In the genomic region with DNA sequence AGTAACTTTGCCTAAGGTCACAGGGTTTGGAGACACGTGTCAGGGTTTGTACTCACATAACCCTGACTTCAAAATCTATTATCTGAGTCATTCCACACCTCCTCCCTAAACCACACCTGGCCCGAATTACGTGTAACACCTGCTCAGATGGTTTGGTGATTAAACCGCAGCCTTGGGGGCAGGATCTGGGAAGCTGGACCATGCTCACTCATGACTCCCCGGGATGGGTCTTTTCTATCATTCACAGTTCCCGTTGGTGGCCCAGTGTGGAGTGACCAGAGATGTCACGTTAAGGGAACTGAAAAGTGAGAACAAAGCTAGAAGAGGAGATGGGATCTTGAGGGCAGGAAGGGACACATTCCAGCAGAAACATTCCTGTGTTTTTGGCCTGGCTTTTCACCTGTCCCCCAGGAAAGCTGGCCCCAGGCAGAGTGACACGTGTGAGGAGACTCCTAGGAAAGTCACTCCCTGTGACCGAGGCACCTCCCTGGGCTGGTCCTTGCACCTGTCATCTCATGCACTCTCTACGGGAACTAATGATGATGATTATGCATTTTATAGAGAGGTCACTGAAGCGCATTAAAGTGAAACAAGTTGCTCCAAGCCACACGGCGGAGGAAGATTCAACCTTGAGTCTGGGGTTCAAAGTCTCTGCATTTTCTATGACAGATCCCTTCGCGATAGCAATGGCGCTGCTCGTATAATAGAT, we compare ENCODE assay signal across 8 cellular contexts.
DNase-seq lines count a peak whose midpoint lies in the region; ATAC-seq, FAIRE-seq and TF ChIP-seq lines count a peak whose summit lies in the region.

No MANE protein-coding gene starts in this region.

- no peak for DNase-seq in GM12892 (ENCODE audit: insufficient read length)
- DNase-seq in activated CD4-positive, alpha-beta T cell treated with anti-CD3 and anti-CD28 coated beads, Interleukin-2, amount 50 U/mL, for 1 hour, result peak; percentile 41
- no peak for DNase-seq in left lobe of liver (ENCODE audit: low spot score)
- no peak for DNase-seq in kidney glomerular epithelial cell (lab: John Stamatoyannopoulos, UW)
- no peak for DNase-seq in mesothelial cell of epicardium (ENCODE audit: low spot score in 2 of 2, unreplicated experiment in 2 of 2)
- no peak for DNase-seq in putamen (ENCODE audit: low spot score)

- peaks cover under 1% of the 10 kb centered on the region for H3K27me3 Mint-ChIP-seq in mesothelial cell of epicardium (ENCODE audit: low read depth)

- TF ChIP-seq CTCF in mesothelial cell of epicardium (IDR thresholded peaks at IDR 0.05; ENCODE audit: unreplicated experiment), result no peak

- ATAC-seq in HG02852 (IDR thresholded peaks at IDR 0.05; ENCODE audit: unreplicated experiment), result peak; percentile 73
- peak; percentile 6 for ATAC-seq in left lobe of liver
- no peak for ATAC-seq in SK-N-SH treated with all-trans-retinoic acid at 6 μM for 48 hours

- no peak overlapping the region for H3K4me3 Mint-ChIP-seq in mesothelial cell of epicardium

- H3K9me3 Mint-ChIP-seq in mesothelial cell of epicardium, result no peaks in the 10 kb centered on the region

- no peaks in the 10 kb centered on the region for H3K36me3 Mint-ChIP-seq in mesothelial cell of epicardium

- peaks cover 2% of the 10 kb centered on the region for H3K4me1 Mint-ChIP-seq in mesothelial cell of epicardium

- peak; percentile 50 for FAIRE-seq in GM12892 (lab: Jason Lieb, UNC)

- no peak overlapping the region for H3K27ac Mint-ChIP-seq in mesothelial cell of epicardium

- no peak for TF ChIP-seq POLR2A in GM12892 (IDR thresholded peaks at IDR 0.05; ENCODE audit: low read depth, low read length)

TF ChIP-seq in SK-N-SH treated with all-trans-retinoic acid at 6 μM for 48 hours, 23 proteins besides CTCF, POLR2A, EP300 and RAD21:
- no peak for TF ChIP-seq RARB (CRISPR knock-in tag; IDR thresholded peaks at IDR 0.05)
- no peak for TF ChIP-seq ZFP30 (CRISPR knock-in tag; IDR thresholded peaks at IDR 0.05)
- TF ChIP-seq TCF4 (CRISPR knock-in tag; IDR thresholded peaks at IDR 0.05; ENCODE audit: borderline replicate concordance), result no peak
- no peak for TF ChIP-seq ZNF565 (CRISPR knock-in tag; conservative IDR thresholded peaks at IDR 0.05; ENCODE audit: low read depth)
- TF ChIP-seq ZNF70 (CRISPR knock-in tag; IDR thresholded peaks at IDR 0.05), result no peak
- TF ChIP-seq, protein P1, sequence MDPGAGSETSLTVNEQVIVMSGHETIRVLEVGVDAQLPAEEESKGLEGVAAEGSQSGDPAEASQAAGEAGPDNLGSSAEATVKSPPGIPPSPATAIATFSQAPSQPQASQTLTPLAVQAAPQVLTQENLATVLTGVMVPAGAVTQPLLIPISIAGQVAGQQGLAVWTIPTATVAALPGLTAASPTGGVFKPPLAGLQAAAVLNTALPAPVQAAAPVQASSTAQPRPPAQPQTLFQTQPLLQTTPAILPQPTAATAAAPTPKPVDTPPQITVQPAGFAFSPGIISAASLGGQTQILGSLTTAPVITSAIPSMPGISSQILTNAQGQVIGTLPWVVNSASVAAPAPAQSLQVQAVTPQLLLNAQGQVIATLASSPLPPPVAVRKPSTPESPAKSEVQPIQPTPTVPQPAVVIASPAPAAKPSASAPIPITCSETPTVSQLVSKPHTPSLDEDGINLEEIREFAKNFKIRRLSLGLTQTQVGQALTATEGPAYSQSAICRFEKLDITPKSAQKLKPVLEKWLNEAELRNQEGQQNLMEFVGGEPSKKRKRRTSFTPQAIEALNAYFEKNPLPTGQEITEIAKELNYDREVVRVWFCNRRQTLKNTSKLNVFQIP (CRISPR knock-in tag; IDR thresholded peaks at IDR 0.05; ENCODE audit: borderline replicate concordance, low read depth), result no peak
- no peak for TF ChIP-seq ESRRG (CRISPR knock-in tag; IDR thresholded peaks at IDR 0.05)
- no peak for TF ChIP-seq CSDC2 (CRISPR knock-in tag; IDR thresholded peaks at IDR 0.05)
- no peak for TF ChIP-seq GLIS3 (CRISPR knock-in tag; IDR thresholded peaks at IDR 0.05)
